ENCODE assay signal across 23 cellular contexts in genomic region chr10:33031171-33031570, GRCh38.
"Had no signal": no experiment of that assay in that cellular context is flagged by ENCODE, and none has a peak within 500 bp of the region (broad histone marks: within the 10 kb centered on the region; RNA-seq: fewer than 3 reads in every experiment).

No MANE protein-coding gene starts in this region.

- H3K36me3 Mint-ChIP-seq: brain had no signal

- H3K9me3 ChIP-seq: ascending aorta, Peyer's patch had no signal

- H3K27me3 ChIP-seq: ascending aorta, Peyer's patch had no signal

- ATAC-seq: activated CD4-positive, CD25-positive, alpha-beta regulatory T cell treated with anti-CD3 and anti-CD28 coated beads, Interleukin-2, amount 50 U/mL, for 24 hours; activated CD8-positive, alpha-beta T cell treated with anti-CD3 and anti-CD28 coated beads for 36 hours had no signal

- H3K27me3 Mint-ChIP-seq: brain; central memory CD8-positive, alpha-beta T cell had no signal

- H3K9me3 Mint-ChIP-seq: activated CD8-positive, alpha-beta T cell treated with anti-CD3 and anti-CD28 coated beads for 36 hours; brain; central memory CD8-positive, alpha-beta T cell had no signal

- H3K36me3 ChIP-seq: ascending aorta, Peyer's patch, WERI-Rb-1 had no signal

- H3K4me3 Mint-ChIP-seq: activated CD8-positive, alpha-beta T cell treated with anti-CD3 and anti-CD28 coated beads for 36 hours; brain; central memory CD8-positive, alpha-beta T cell had no signal

- H3K4me1 ChIP-seq: Peyer's patch had no signal

- H3K27ac ChIP-seq: ascending aorta, Peyer's patch, WERI-Rb-1 had no signal

- H3K27ac Mint-ChIP-seq: activated CD8-positive, alpha-beta T cell treated with anti-CD3 and anti-CD28 coated beads for 36 hours; brain had no signal

- H3K4me3 ChIP-seq: ascending aorta, Peyer's patch had no signal

- DNase-seq: activated CD4-positive, alpha-beta T cell treated with anti-CD3 and anti-CD28 coated beads for 4 hours; activated CD8-positive, alpha-beta memory T cell treated with anti-CD3 and anti-CD28 coated beads, Interleukin-2, amount 50 U/mL, for 4 hours; activated CD8-positive, alpha-beta T cell treated with anti-CD3 and anti-CD28 coated beads for 36 hours; activated naive CD4-positive, alpha-beta T cell treated with anti-CD3 and anti-CD28 coated beads, Interleukin-2, amount 50 U/mL, for 16 hours; amniotic stem cell; NCI-H1048; NCI-H146; NCI-H187 treated with DMSO at 0.1 percent for 48 hours; NCI-H2171; NCI-H2227 treated with DMSO at 0.1 percent for 48 hours; NCI-H446 treated with DMSO at 0.1 percent for 48 hours; NCI-H526; NK-92 treated with Interleukin-12 subunit alpha and Interleukin-12 subunit beta, amount 100 ng/mL, for 24 hours; OCI-M1; Peyer's patch; SHP77 treated with DMSO at 0.1 percent for 48 hours; T-helper 2 cell; T1000; WERI-Rb-1 had no signal
